In the genomic region with DNA sequence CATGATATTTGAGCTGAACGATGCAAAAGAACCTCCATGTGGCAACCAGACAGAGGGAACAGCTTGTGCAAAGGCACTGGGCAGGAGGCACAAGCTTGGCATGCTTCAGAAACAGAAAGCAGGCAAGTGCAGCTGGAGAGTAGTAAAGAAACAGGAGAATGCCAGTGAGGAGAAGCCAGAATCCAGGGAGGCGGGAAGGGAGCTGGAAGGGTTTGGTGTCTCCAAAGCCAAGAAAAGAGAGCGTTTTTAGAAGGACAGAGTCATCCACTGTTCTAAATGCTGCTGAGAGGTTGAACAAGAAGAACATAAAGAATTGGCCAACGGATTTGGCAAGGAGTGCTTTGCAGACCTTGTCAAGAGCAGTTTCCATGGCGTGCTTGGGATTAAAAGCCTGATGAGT, we compare ENCODE assay signal across 20 cellular contexts.
A peak's percentile ranks its signal among the peaks of the same experiment; 100 is the strongest.
DNase-seq lines count a peak whose midpoint lies in the region; ATAC-seq and TF ChIP-seq lines count a peak whose summit lies in the region.
"Had no signal": no experiment of that assay in that cellular context is flagged by ENCODE, and none has a peak within 500 bp of the region (broad histone marks: within the 10 kb centered on the region; RNA-seq: fewer than 3 reads in every experiment).

No MANE protein-coding gene starts in this region.

- H2BK12ac ChIP-seq in mesenchymal stem cell (ENCODE audit: low read length in 2 of 2) = peak overlapping the region in 1 of 2 experiments; percentile 84

- H3K27me3 ChIP-seq in dorsolateral prefrontal cortex (peaks cover 0 to 12% (median 0%) of the 10 kb centered on the region in 45 donors), mesenchymal stem cell (ENCODE audit: control insufficient read depth in 1 of 2, insufficient read depth in 1 of 2, low read length in 2 of 2) (peaks cover 0 to 17% of the 10 kb centered on the region in 2 experiments), colonic mucosa (no peaks in the 10 kb centered on the region)

- no peak overlapping the region for H2BK15ac ChIP-seq in mesenchymal stem cell (ENCODE audit: low read depth, poor library complexity, severe bottlenecking)

- H4K8ac ChIP-seq in mesenchymal stem cell (ENCODE audit: low read length) = peak overlapping the region; percentile 55

- H3K4me3 ChIP-seq in dorsolateral prefrontal cortex = no peak overlapping the region
- no peak overlapping the region for H3K4me3 ChIP-seq in mesenchymal stem cell (ENCODE audit: insufficient read depth in 1 of 2, low read depth in 1 of 2, low read length in 2 of 2)
- H3K4me3 ChIP-seq in colonic mucosa = no peak overlapping the region
- H3K4me3 ChIP-seq: K562 had no signal

- H3K27ac ChIP-seq in dorsolateral prefrontal cortex (no peak overlapping the region), mesenchymal stem cell (ENCODE audit: low read length, poor library complexity, severe bottlenecking) (no peak overlapping the region), colonic mucosa (no peak overlapping the region)
- H3K27ac ChIP-seq: C4-2B had no signal

- H3K4me2 ChIP-seq in mesenchymal stem cell (ENCODE audit: low read length, poor library complexity, severe bottlenecking) = no peak overlapping the region

- H4K91ac ChIP-seq in mesenchymal stem cell (ENCODE audit: low read length) = peak overlapping the region; percentile 66

- in situ Hi-C loops in G401 (cut with HindIII; ENCODE audit: low sequenced_read_pairs) = no loop called here

- no peak overlapping the region for H2BK5ac ChIP-seq in mesenchymal stem cell (ENCODE audit: low read depth, low read length, poor library complexity, severe bottlenecking)

- no peaks in the 10 kb centered on the region for H3K79me1 ChIP-seq in mesenchymal stem cell (replicated peaks; ENCODE audit: low read length, poor library complexity, severe bottlenecking)

- H3K4me1 ChIP-seq in mesenchymal stem cell (ENCODE audit: control insufficient read depth, insufficient read depth, low read depth, low read length) = peaks cover 13% of the 10 kb centered on the region
- H3K4me1 ChIP-seq in colonic mucosa = no peaks in the 10 kb centered on the region

- intact Hi-C loops in dorsolateral prefrontal cortex (cut with DNase I) = no loop called here
- intact Hi-C loops in colonic mucosa (cut with DNase I) = no loop called here

- WGBS in mesenchymal stem cell = 94% methylated on average over 5 of the region's 5 CpGs

- H3K4ac ChIP-seq in mesenchymal stem cell (ENCODE audit: low read depth in 1 of 2, low read length in 2 of 2) = no peak overlapping the region

- H3K9ac ChIP-seq in mesenchymal stem cell (ENCODE audit: low read length) = no peak overlapping the region
- no peak overlapping the region for H3K9ac ChIP-seq in colonic mucosa (ENCODE audit: low read depth in 2 of 2, low read length in 2 of 2)

- DNase-seq in G401 (ENCODE audit: low spot score) (peak; percentile 7), dorsolateral prefrontal cortex (peak in 8 of 10 donors; percentile 19 to 67 (median 51)), mesenchymal stem cell (no peak), putamen (ENCODE audit: low spot score) (peak; percentile 58), amniotic stem cell (lab: John Stamatoyannopoulos, UW) (no peak), colonic mucosa (no peak)
- DNase-seq in activated effector memory CD4-positive, alpha-beta T cell treated with anti-CD3 and anti-CD28 coated beads, Interleukin-2, amount 50 U/mL, for 16 hours = no peak
- DNase-seq: activated CD4-positive, alpha-beta memory T cell treated with anti-CD3 and anti-CD28 coated beads, Interleukin-2, amount 10 ng/mL, durations not matched to agents 7 days and 5 days; activated effector memory CD4-positive, alpha-beta T cell treated with Interleukin-2 at 50 U/mL for 16 hours; H7; left ventricle myocardium superior; NCI-H1436 treated with DMSO at 0.1 percent for 48 hours; NCI-H748 treated with DMSO at 0.1 percent for 48 hours; retina; stimulated activated CD4-positive, alpha-beta T cell treated with anti-CD3 and anti-CD28 coated beads, Interleukin-2, amount 100 ng/mL, for 48 hours; stimulated activated naive CD8-positive, alpha-beta T cell treated with anti-CD3 and anti-CD28 coated beads, Interleukin-15, Interleukin-2, amounts not matched to agents 100 U/mL and 50 U/mL, for 24 hours had no signal

- no peaks in the 10 kb centered on the region for H3K9me3 ChIP-seq in mesenchymal stem cell (ENCODE audit: control insufficient read depth, low read length)
- H3K9me3 ChIP-seq in colonic mucosa = no peaks in the 10 kb centered on the region

- no peak overlapping the region for H3K23ac ChIP-seq in mesenchymal stem cell (ENCODE audit: low read length in 2 of 2)

- TF ChIP-seq CTCF in dorsolateral prefrontal cortex (IDR thresholded peaks at IDR 0.05 in 54 of 56, conservative IDR thresholded peaks at IDR 0.05 in 2 of 56; ENCODE audit: low read depth in 1 of 56, partially characterized antibody in 56 of 56) = no peak
- no peak for TF ChIP-seq CTCF in colonic mucosa (IDR thresholded peaks at IDR 0.05)

- no peak overlapping the region for H3K14ac ChIP-seq in mesenchymal stem cell (ENCODE audit: low read length in 2 of 2)

- H3K36me3 ChIP-seq in mesenchymal stem cell (ENCODE audit: control insufficient read depth in 1 of 2, insufficient read depth in 2 of 2, low read depth in 1 of 2, low read length in 2 of 2) (no peaks in the 10 kb centered on the region), colonic mucosa (no peaks in the 10 kb centered on the region)

- no peak for ATAC-seq in HG03469 (IDR thresholded peaks at IDR 0.05; ENCODE audit: unreplicated experiment)
- ATAC-seq: activated CD4-positive, CD25-positive, alpha-beta regulatory T cell treated with anti-CD3 and anti-CD28 coated beads, Interleukin-2, amount 50 U/mL, for 24 hours; K562; left ventricle myocardium superior; stimulated activated naive CD8-positive, alpha-beta T cell treated with anti-CD3 and anti-CD28 coated beads, Interleukin-15, Interleukin-2, amounts not matched to agents 100 U/mL and 50 U/mL, for 24 hours had no signal

- peak overlapping the region; percentile 86 for H2AK5ac ChIP-seq in mesenchymal stem cell (ENCODE audit: low read length, severe bottlenecking)

- no peak overlapping the region for H2BK120ac ChIP-seq in mesenchymal stem cell (ENCODE audit: low read depth, low read length)

- H2AFZ ChIP-seq in mesenchymal stem cell (ENCODE audit: low read depth, low read length) = no peak overlapping the region

- H3K18ac ChIP-seq in mesenchymal stem cell (ENCODE audit: low read depth in 1 of 2, low read length in 2 of 2) = peak overlapping the region in 1 of 2 experiments; percentile 55

Comparison
In these comparisons a context has a peak if more than half of its experiments do, and no peak if none do; other contexts are left out.
1. DNase-seq: peak in G401 (single experiment), dorsolateral prefrontal cortex (8 of 10) and putamen (single experiment); none in mesenchymal stem cell (single experiment), activated effector memory CD4-positive, alpha-beta T cell treated with anti-CD3 and anti-CD28 coated beads, Interleukin-2, amount 50 U/mL, for 16 hours (single experiment), amniotic stem cell (single experiment) and colonic mucosa (single experiment).